In the genomic region with DNA sequence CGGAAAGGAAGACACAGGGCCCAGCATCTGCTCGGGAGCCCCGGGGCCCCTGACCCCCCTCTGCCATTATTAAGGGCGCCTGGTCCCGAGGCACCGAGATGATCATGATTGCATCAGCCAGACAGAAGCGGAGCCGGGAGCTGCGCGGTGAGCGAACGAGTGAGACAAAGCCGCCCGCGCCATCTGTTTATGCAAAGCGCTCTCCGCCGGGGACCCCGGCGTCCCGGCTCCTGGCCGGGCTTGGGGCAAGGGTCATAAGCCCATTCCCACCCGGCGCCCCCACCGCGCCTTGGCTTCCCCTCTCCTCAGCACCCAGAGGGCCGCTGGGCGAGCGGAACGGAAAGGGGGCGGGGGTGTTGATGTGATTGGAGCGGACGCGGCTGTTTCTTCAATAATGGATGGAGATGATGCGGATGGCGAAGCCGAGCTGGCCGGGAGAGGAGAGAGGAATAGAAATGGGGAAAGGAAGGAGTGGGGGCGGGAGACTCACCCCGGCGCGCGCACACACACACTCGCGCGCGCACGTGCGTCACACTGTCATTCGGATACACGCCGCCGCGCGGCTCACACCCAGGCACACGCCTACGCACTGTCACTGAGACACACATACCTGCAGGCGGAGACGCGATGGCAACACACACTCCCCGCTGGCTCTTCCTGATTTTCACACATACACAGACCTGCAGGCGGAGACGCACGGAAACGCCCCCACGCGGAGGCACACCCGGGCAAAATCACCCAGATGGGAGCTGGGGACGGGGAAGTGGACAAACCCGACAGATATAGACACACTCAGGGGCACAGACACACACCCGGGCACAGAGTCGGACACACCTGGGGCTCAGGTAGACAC, we compare ENCODE assay signal across 8 cellular contexts. TPM values are rescaled to one million over a fixed set of nuclear protein-coding genes. Genes with fewer than 3 reads are reported as not detected.
DNase-seq lines count a peak whose midpoint lies in the region; ATAC-seq and TF ChIP-seq lines count a peak whose summit lies in the region.

No MANE protein-coding gene starts in this region.

- H3K27me3 ChIP-seq in BLaER1 treated with 17β-estradiol and CSF1 and Interleukin-3, amounts not matched to agents 10 nM and 100 nM, result peaks cover 87 to 100% (median 100%) of the 10 kb centered on the region in 11 experiments
- H3K27me3 ChIP-seq in esophagus (ENCODE audit: control insufficient read depth in 1 of 2, insufficient read depth in 2 of 2, low read length in 2 of 2), result peaks cover 0 to 9% of the 10 kb centered on the region in 2 donors

- peak overlapping the region; percentile 92 to 100 (median 99) for H3K4me2 ChIP-seq in BLaER1 treated with 17β-estradiol and CSF1 and Interleukin-3, amounts not matched to agents 10 nM and 100 nM

- ATAC-seq in natural killer cell treated with Interleukin-12 subunit alpha and Interleukin-12 subunit beta and Interleukin-15 and Interleukin-18, amount 100 ng/mL, for 72 hours, result peak; percentile 29 to 37

- peak; percentile 51 for DNase-seq in NCI-H774 (lab: John Stamatoyannopoulos, UW)
- DNase-seq in activated T-cell treated with anti-CD3 and anti-CD28 coated beads for 1 hour (ENCODE audit: low read depth), result peak; percentile 70
- DNase-seq in natural killer cell treated with Interleukin-12 subunit alpha and Interleukin-12 subunit beta and Interleukin-15 and Interleukin-18, amount 100 ng/mL, for 72 hours (ENCODE audit: low spot score), result no peak
- DNase-seq in mesenteric fat pad (ENCODE audit: low spot score), result no peak

- no peaks in the 10 kb centered on the region for H3K9me3 ChIP-seq in BLaER1 treated with 17β-estradiol and CSF1 and Interleukin-3, amounts not matched to agents 10 nM and 100 nM (replicated peaks in 1 of 11)
- no peaks in the 10 kb centered on the region for H3K9me3 ChIP-seq in HEK293 (ENCODE audit: control insufficient read depth, insufficient read depth, low read depth, low read length)
- H3K9me3 ChIP-seq in esophagus (ENCODE audit: control insufficient read depth in 2 of 2, insufficient read depth in 1 of 2, low read depth in 1 of 2, low read length in 1 of 2), result no peaks in the 10 kb centered on the region

- POLR2A ChIA-PET in HEK293 (lab: Yijun Ruan, JAX), result interaction anchor here (0.7 to 6.4 kb wide), 8 partner anchors 10 to 215 kb away, joined by 3 to 72 read pairs (median 4); partner anchors contain the start of genes INHBE, LRP1, NXPH4 and SHMT2

- H3K36me3 Mint-ChIP-seq in natural killer cell treated with Interleukin-12 subunit alpha and Interleukin-12 subunit beta and Interleukin-15 and Interleukin-18, amount 100 ng/mL, for 72 hours, result no peaks in the 10 kb centered on the region

- peak overlapping the region; percentile 27 to 87 (median 76) for H3K9ac ChIP-seq in BLaER1 treated with 17β-estradiol and CSF1 and Interleukin-3, amounts not matched to agents 10 nM and 100 nM

- H3K9me3 Mint-ChIP-seq in natural killer cell treated with Interleukin-12 subunit alpha and Interleukin-12 subunit beta and Interleukin-15 and Interleukin-18, amount 100 ng/mL, for 72 hours, result no peaks in the 10 kb centered on the region

- H3K27ac ChIP-seq in BLaER1 treated with 17β-estradiol and CSF1 and Interleukin-3, amounts not matched to agents 10 nM and 100 nM, result peak overlapping the region; percentile 36 to 86 (median 66); a peak in 21 of 22 replicates
- H3K27ac ChIP-seq in HEK293 (ENCODE audit: extremely low read depth, low read depth, low read length) (peak overlapping the region; percentile 53; the same call in 1 of the 2 replicates), esophagus (ENCODE audit: low read depth in 2 of 2, low read length in 1 of 2) (peak overlapping the region in 1 of 2 donors; percentile 6), temporal lobe (ENCODE audit: low read depth, low read length) (peak overlapping the region; percentile 67)

- peaks cover 48 to 61% of the 10 kb centered on the region in 2 donors for H3K27me3 Mint-ChIP-seq in natural killer cell treated with Interleukin-12 subunit alpha and Interleukin-12 subunit beta and Interleukin-15 and Interleukin-18, amount 100 ng/mL, for 72 hours

- peak overlapping the region; percentile 21 to 79 for H3K27ac Mint-ChIP-seq in natural killer cell treated with Interleukin-12 subunit alpha and Interleukin-12 subunit beta and Interleukin-15 and Interleukin-18, amount 100 ng/mL, for 72 hours

- TF ChIP-seq CTCF in HEK293 (tag by site-specific recombination; IDR thresholded peaks at IDR 0.05), result peak; percentile 84

- H3K4me3 ChIP-seq in BLaER1 treated with 17β-estradiol and CSF1 and Interleukin-3, amounts not matched to agents 10 nM and 100 nM, result peak overlapping the region; percentile 60 to 80 (median 66)
- H3K4me3 ChIP-seq in HEK293 (ENCODE audit: low read depth, low read length) (peak overlapping the region; percentile 42), esophagus (ENCODE audit: low read depth in 1 of 2, low read length in 2 of 2) (peak overlapping the region; percentile 23 to 43)

- WGBS in esophagus, 2 donors, result 1% methylated on average over 68 to 72 of the region's 72 CpGs

- H3K36me3 ChIP-seq in BLaER1 treated with 17β-estradiol and CSF1 and Interleukin-3, amounts not matched to agents 10 nM and 100 nM, result peaks cover 0 to 10% (median 4%) of the 10 kb centered on the region in 11 experiments; a peak in 12 of 22 replicates
- H3K36me3 ChIP-seq in HEK293 (ENCODE audit: control insufficient read depth in 2 of 2, insufficient read depth in 1 of 2, low read length in 2 of 2) (peaks cover 0 to 8% of the 10 kb centered on the region in 2 experiments; a peak in 1 of 3 replicates), esophagus (ENCODE audit: control insufficient read depth in 2 of 2, insufficient read depth in 2 of 2, low read length in 1 of 2) (peaks cover 0 to under 1% of the 10 kb centered on the region in 2 donors)

- H3K4me3 Mint-ChIP-seq in natural killer cell treated with Interleukin-12 subunit alpha and Interleukin-12 subunit beta and Interleukin-15 and Interleukin-18, amount 100 ng/mL, for 72 hours, result peak overlapping the region; percentile 91

- CTCF ChIA-PET in HEK293 (lab: Yijun Ruan, JAX), result interaction anchor here (0.7 to 23.3 kb wide), 17 partner anchors 9 to 215 kb away, joined by 3 to 628 read pairs (median 4); partner anchors contain the start of genes INHBE, LRP1, NXPH4 and SHMT2

- H3K4me1 ChIP-seq in BLaER1 treated with 17β-estradiol and CSF1 and Interleukin-3, amounts not matched to agents 10 nM and 100 nM, result peaks cover 65 to 89% (median 84%) of the 10 kb centered on the region in 10 experiments
- H3K4me1 ChIP-seq in HEK293 (ENCODE audit: control insufficient read depth, insufficient read depth, low read length) (peaks cover 7% of the 10 kb centered on the region), esophagus (ENCODE audit: control insufficient read depth in 2 of 2, insufficient read depth in 2 of 2, low read length in 1 of 2) (peaks cover 14 to 46% of the 10 kb centered on the region in 2 donors)

- peaks cover 21 to 78% (median 63%) of the 10 kb centered on the region in 11 experiments; a peak in 21 of 22 replicates for H4K20me1 ChIP-seq in BLaER1 treated with 17β-estradiol and CSF1 and Interleukin-3, amounts not matched to agents 10 nM and 100 nM

- H3K4me1 Mint-ChIP-seq in natural killer cell treated with Interleukin-12 subunit alpha and Interleukin-12 subunit beta and Interleukin-15 and Interleukin-18, amount 100 ng/mL, for 72 hours (ENCODE audit: low read depth in 2 of 2), result peaks cover 53 to 57% of the 10 kb centered on the region in 2 donors

TF ChIP-seq in HEK293, 187 proteins besides CTCF, POLR2A, EP300 and RAD21 (continues in another document):
- TF ChIP-seq KLF7 (tag by site-specific recombination; IDR thresholded peaks at IDR 0.05; ENCODE audit: borderline replicate concordance) (no peak; the same call in 1 of the 2 replicates), KLF10 (tag by site-specific recombination; IDR thresholded peaks at IDR 0.05) (peak; percentile 16; the same call in 1 of the 2 replicates), PRDM10 (tag by site-specific recombination; IDR thresholded peaks at IDR 0.05) (peak; percentile 88), ZNF529 (tag by site-specific recombination; IDR thresholded peaks at IDR 0.05; ENCODE audit: insufficient replicate concordance) (no peak), IKZF3 (tag by site-specific recombination; IDR thresholded peaks at IDR 0.05) (peak; percentile 74)

RNA-seq across cellular contexts. Expression of gene STAC3, which starts 10.7 kb away (rescaled TPM):
- polyA plus RNA-seq in esophagus, result 1 to 10 TPM in 1 of 2 donors, under 1 TPM in 1; 0.96 to 1.4 TPM
- total RNA-seq in natural killer cell treated with Interleukin-12 subunit alpha and Interleukin-12 subunit beta and Interleukin-15 and Interleukin-18, amount 100 ng/mL, for 72 hours, result 1 to 10 TPM; 2.5 to 6.1 TPM
- total RNA-seq in temporal lobe (0.25 TPM), mesenteric fat pad (3.9 TPM)

RNA-seq across cellular contexts. Expression of gene SHMT2, which starts 10.8 kb away (rescaled TPM):
- 10 to 100 TPM; 19.8 to 69.5 TPM for polyA plus RNA-seq in esophagus
- 100 to 1,000 TPM; 262 to 355 TPM for total RNA-seq in natural killer cell treated with Interleukin-12 subunit alpha and Interleukin-12 subunit beta and Interleukin-15 and Interleukin-18, amount 100 ng/mL, for 72 hours
- total RNA-seq in temporal lobe (20.2 TPM), mesenteric fat pad (62.3 TPM)

RNA-seq across cellular contexts. Expression of gene NXPH4, which starts 23.7 kb away (rescaled TPM):
- polyA plus RNA-seq in esophagus, result 1 to 10 TPM in 1 of 2 donors, under 1 TPM in 1; 0.73 to 1.3 TPM
- under 1 TPM in 1 of 2 donors, not detected in 1; 0.73 TPM for total RNA-seq in natural killer cell treated with Interleukin-12 subunit alpha and Interleukin-12 subunit beta and Interleukin-15 and Interleukin-18, amount 100 ng/mL, for 72 hours
- 1.7 TPM for total RNA-seq in temporal lobe
- 1.4 TPM for total RNA-seq in mesenteric fat pad

Comparison
In these comparisons a context has a peak if more than half of its experiments do, and no peak if none do; other contexts are left out.
1. DNase-seq: peak in NCI-H774 (single experiment) and activated T-cell treated with anti-CD3 and anti-CD28 coated beads for 1 hour (single experiment); none in natural killer cell treated with Interleukin-12 subunit alpha and Interleukin-12 subunit beta and Interleukin-15 and Interleukin-18, amount 100 ng/mL, for 72 hours (single experiment) and mesenteric fat pad (single experiment).
2. Peak in every context shown above with its lines, with median percentiles within 50 percentile points of each other: H3K4me3 ChIP-seq.